ENCODE assay signal across 23 cellular contexts in genomic region chr16:12203780-12204351, GRCh38.
"Had no signal": no experiment of that assay in that cellular context is flagged by ENCODE, and none has a peak within 500 bp of the region (broad histone marks: within the 10 kb centered on the region; RNA-seq: fewer than 3 reads in every experiment).

No MANE protein-coding gene starts in this region.

- H3K27ac ChIP-seq: adrenal gland, ascending aorta, brain microvascular endothelial cell, epithelial cell of prostate, parathyroid adenoma, sigmoid colon, thyroid gland had no signal

- H3K4me3 ChIP-seq: adrenal gland, ascending aorta, mucosa of descending colon, sigmoid colon, smooth muscle cell, thyroid gland had no signal

- H3K4me1 ChIP-seq: adrenal gland, ascending aorta, parathyroid adenoma had no signal

- H3K4me3 Mint-ChIP-seq: activated CD8-positive, alpha-beta T cell treated with anti-CD3 and anti-CD28 coated beads, Interleukin-2, amount 10 ng/mL, durations not matched to agents 7 days and 5 days; activated T-cell treated with anti-CD3 and anti-CD28 coated beads, Interleukin-2, amount 50 U/mL, for 24 hours; activated T-helper 17 cell treated with anti-CD3 and anti-CD28 coated beads, Interleukin-2, amount 50 U/mL, for 72 hours; nephron progenitor cell; stimulated activated memory B cell treated with anti-CD40 and anti-IgM and Interleukin-4, amounts not matched to agents 10 μg/mL and 1 μg/mL and 100 μg/mL, for 72 hours had no signal

- H3K4me2 ChIP-seq: smooth muscle cell had no signal

- ATAC-seq: activated CD8-positive, alpha-beta T cell treated with anti-CD3 and anti-CD28 coated beads, Interleukin-2, amount 10 ng/mL, durations not matched to agents 7 days and 5 days; activated naive CD4-positive, alpha-beta T cell treated with anti-CD3 and anti-CD28 coated beads, Interleukin-2, amount 50 U/mL, for 72 hours; activated T-helper 17 cell treated with anti-CD3 and anti-CD28 coated beads, Interleukin-2, amount 50 U/mL, for 72 hours; mucosa of descending colon; stimulated activated memory B cell treated with anti-CD40 and anti-IgM and Interleukin-4, amounts not matched to agents 10 μg/mL and 1 μg/mL and 100 μg/mL, for 72 hours had no signal

- H3K9me3 ChIP-seq: adrenal gland, ascending aorta, mucosa of descending colon, sigmoid colon, thyroid gland had no signal

- H3K27me3 ChIP-seq: adrenal gland, ascending aorta, brain microvascular endothelial cell, sigmoid colon, thyroid gland had no signal

- H2AFZ ChIP-seq: parathyroid adenoma had no signal

- FAIRE-seq: colon, kidney had no signal

- H3K9me3 Mint-ChIP-seq: activated naive CD4-positive, alpha-beta T cell treated with anti-CD3 and anti-CD28 coated beads, Interleukin-2, amount 50 U/mL, for 72 hours; activated T-cell treated with anti-CD3 and anti-CD28 coated beads, Interleukin-2, amount 50 U/mL, for 24 hours; activated T-helper 17 cell treated with anti-CD3 and anti-CD28 coated beads, Interleukin-2, amount 50 U/mL, for 72 hours; nephron progenitor cell; stimulated activated memory B cell treated with anti-CD40 and anti-IgM and Interleukin-4, amounts not matched to agents 10 μg/mL and 1 μg/mL and 100 μg/mL, for 72 hours had no signal

- DNase-seq: activated CD4-positive, alpha-beta T cell treated with anti-CD3 and anti-CD28 coated beads for 1 hour; activated CD4-positive, alpha-beta T cell treated with anti-CD3 and anti-CD28 coated beads, Interleukin-2, amount 50 U/mL, for 1 hour; activated CD8-positive, alpha-beta T cell treated with anti-CD3 and anti-CD28 coated beads, Interleukin-2, amount 10 ng/mL, durations not matched to agents 7 days and 5 days; activated T-cell treated with anti-CD3 and anti-CD28 coated beads, Interleukin-2, amount 50 U/mL, for 24 hours; adrenal gland; brain microvascular endothelial cell; central memory CD4-positive, alpha-beta T cell; kidney; mesenchymal stem cell; mucosa of descending colon; nephron progenitor cell; sigmoid colon; stimulated activated CD4-positive, alpha-beta T cell treated with anti-CD3 and anti-CD28 coated beads, Interleukin-15, amount 100 ng/mL, for 24 hours; T-helper 9 cell; thyroid gland had no signal

- H3K27me3 Mint-ChIP-seq: activated T-cell treated with anti-CD3 and anti-CD28 coated beads, Interleukin-2, amount 50 U/mL, for 24 hours; activated T-helper 17 cell treated with anti-CD3 and anti-CD28 coated beads, Interleukin-2, amount 50 U/mL, for 72 hours; stimulated activated memory B cell treated with anti-CD40 and anti-IgM and Interleukin-4, amounts not matched to agents 10 μg/mL and 1 μg/mL and 100 μg/mL, for 72 hours had no signal

- H3K36me3 ChIP-seq: adrenal gland, brain microvascular endothelial cell, thyroid gland had no signal

- H3K9ac ChIP-seq: parathyroid adenoma had no signal

- H3K27ac Mint-ChIP-seq: activated CD8-positive, alpha-beta T cell treated with anti-CD3 and anti-CD28 coated beads, Interleukin-2, amount 10 ng/mL, durations not matched to agents 7 days and 5 days; activated T-cell treated with anti-CD3 and anti-CD28 coated beads, Interleukin-2, amount 50 U/mL, for 24 hours; activated T-helper 17 cell treated with anti-CD3 and anti-CD28 coated beads, Interleukin-2, amount 50 U/mL, for 72 hours; nephron progenitor cell; stimulated activated memory B cell treated with anti-CD40 and anti-IgM and Interleukin-4, amounts not matched to agents 10 μg/mL and 1 μg/mL and 100 μg/mL, for 72 hours had no signal
